Comparison of ENCODE assay signal across 15 cellular contexts in genomic region chr3:58175098-58175428, GRCh38. TPM values are rescaled to one million over a fixed set of nuclear protein-coding genes. Genes with fewer than 3 reads are reported as not detected.
DNase-seq lines count a peak whose midpoint lies in the region; FAIRE-seq and TF ChIP-seq lines count a peak whose summit lies in the region.
"Had no signal": no experiment of that assay in that cellular context is flagged by ENCODE, and none has a peak within 500 bp of the region (broad histone marks: within the 10 kb centered on the region; RNA-seq: fewer than 3 reads in every experiment).

No MANE protein-coding gene starts in this region.

- H3K4me3 Mint-ChIP-seq in Calu3 (ENCODE audit: low read depth, unreplicated experiment) = no peak overlapping the region
- H3K4me3 Mint-ChIP-seq in osteocyte (ENCODE audit: unreplicated experiment) = no peak overlapping the region
- H3K4me3 Mint-ChIP-seq: stimulated activated memory B cell treated with anti-CD40 and anti-IgM and Interleukin-4, amounts not matched to agents 10 μg/mL and 1 μg/mL and 100 μg/mL, for 72 hours had no signal

- CTCF ChIA-PET in Calu3 (lab: Charles Lee) = interaction anchor here (0.6 kb wide), 1 partner anchor 42 kb away, joined by 3 read pairs; no protein-coding TSS in a partner anchor
- CTCF ChIA-PET in RWPE1 (lab: Yijun Ruan, JAX) = no interaction called here

- no peaks in the 10 kb centered on the region for H4K20me1 ChIP-seq in fibroblast of lung (ENCODE audit: control insufficient read depth, extremely low read depth, insufficient read depth, low read length)

- H3K27ac Mint-ChIP-seq in Calu3 (ENCODE audit: unreplicated experiment) (peak overlapping the region; percentile 39), osteocyte (ENCODE audit: unreplicated experiment) (peak overlapping the region; percentile 31)
- H3K27ac Mint-ChIP-seq: stimulated activated memory B cell treated with anti-CD40 and anti-IgM and Interleukin-4, amounts not matched to agents 10 μg/mL and 1 μg/mL and 100 μg/mL, for 72 hours had no signal

- H3K36me3 Mint-ChIP-seq in Calu3 (ENCODE audit: insufficient read depth, unreplicated experiment) = peaks cover 41% of the 10 kb centered on the region
- H3K36me3 Mint-ChIP-seq in osteocyte (ENCODE audit: unreplicated experiment) = peaks cover 8% of the 10 kb centered on the region
- H3K36me3 Mint-ChIP-seq: stimulated activated memory B cell treated with anti-CD40 and anti-IgM and Interleukin-4, amounts not matched to agents 10 μg/mL and 1 μg/mL and 100 μg/mL, for 72 hours had no signal

- DNase-seq in Calu3 (no peak), RWPE1 (ENCODE audit: low spot score) (no peak), fibroblast of lung (ENCODE audit: low read depth in 2 of 2) (no peak), osteocyte (ENCODE audit: extremely low spot score, unreplicated experiment) (no peak), HTR-8/SVneo (ENCODE audit: insufficient read length, low spot score) (no peak), amniotic stem cell (lab: John Stamatoyannopoulos, UW) (no peak), erythroblast (lab: John Stamatoyannopoulos, UW) (no peak), RCC 7860 (ENCODE audit: low spot score) (no peak)
- DNase-seq: left ventricle myocardium superior; NCI-H146; NCI-H748 treated with DMSO at 0.1 percent for 48 hours; stimulated activated CD4-positive, alpha-beta T cell treated with anti-CD3 and anti-CD28 coated beads, Interleukin-4, amount 100 ng/mL, for 1 hour; WERI-Rb-1 had no signal

- peaks cover 51% of the 10 kb centered on the region for H3K4me1 Mint-ChIP-seq in Calu3 (ENCODE audit: low read depth, unreplicated experiment)
- peaks cover 25% of the 10 kb centered on the region for H3K4me1 Mint-ChIP-seq in osteocyte (ENCODE audit: unreplicated experiment)

- peak overlapping the region; percentile 30 for H3K4me2 ChIP-seq in fibroblast of lung (ENCODE audit: extremely low read depth, insufficient read depth, low read length)

- no peak for TF ChIP-seq POLR2A in erythroblast (IDR thresholded peaks at IDR 0.05; ENCODE audit: low read length)

- no peaks in the 10 kb centered on the region for H3K9me3 ChIP-seq in fibroblast of lung (ENCODE audit: control insufficient read depth, insufficient read depth, low read depth, low read length)

- no TSS peak for BruUV-seq in Calu3 (replicated peaks; lab: Mats Ljungman, UMichigan)

- no peaks in the 10 kb centered on the region for H3K79me2 ChIP-seq in fibroblast of lung (ENCODE audit: control insufficient read depth, insufficient read depth, low read length)

- H3K27ac ChIP-seq in RWPE1 (peak overlapping the region; percentile 76), fibroblast of lung (ENCODE audit: insufficient read depth, low read length) (no peak overlapping the region)
- H3K27ac ChIP-seq: WERI-Rb-1 had no signal

- H3K9ac ChIP-seq in fibroblast of lung (ENCODE audit: insufficient read depth, low read length) = no peak overlapping the region

- intact Hi-C loops in Calu3 (cut with micrococcal nuclease; ENCODE audit: unreplicated experiment) = loop anchor here (2.0 kb wide), 1 partner anchor 164 kb away; no protein-coding TSS in a partner anchor

- H2AFZ ChIP-seq in fibroblast of lung (ENCODE audit: low read length) = no peak overlapping the region

- FAIRE-seq in HTR-8/SVneo (lab: Jason Lieb, UNC) (no peak), RCC 7860 (lab: Jason Lieb, UNC) (no peak)

- peaks cover 11% of the 10 kb centered on the region for H3K4me1 ChIP-seq in fibroblast of lung (ENCODE audit: control insufficient read depth, extremely low read depth, insufficient read depth, low read length)

- TF ChIP-seq CTCF in Calu3 (IDR thresholded peaks at IDR 0.05; ENCODE audit: unreplicated experiment) = no peak
- TF ChIP-seq CTCF in RWPE1 (conservative IDR thresholded peaks at IDR 0.05; ENCODE audit: low read depth) = no peak
- no peak for TF ChIP-seq CTCF in fibroblast of lung (conservative IDR thresholded peaks at IDR 0.05 in 1 of 2, IDR thresholded peaks at IDR 0.05 in 1 of 2; ENCODE audit: low read depth in 1 of 2, low read length in 2 of 2)
- no peak for TF ChIP-seq CTCF in osteocyte (IDR thresholded peaks at IDR 0.05)

- peaks cover 3% of the 10 kb centered on the region for H3K36me3 ChIP-seq in fibroblast of lung (ENCODE audit: control insufficient read depth, insufficient read depth, low read length)
- H3K36me3 ChIP-seq: WERI-Rb-1 had no signal

- H3K4me3 ChIP-seq in fibroblast of lung (replicated peaks in 1 of 4; ENCODE audit: control extremely low read depth in 1 of 4, insufficient read depth in 1 of 4, low read depth in 3 of 4, low read length in 4 of 4) = no peak overlapping the region

- H3K27me3 ChIP-seq in fibroblast of lung (ENCODE audit: control insufficient read depth, insufficient read depth, low read length) = no peaks in the 10 kb centered on the region

- POLR2A ChIA-PET in RWPE1 (lab: Yijun Ruan, JAX; ENCODE audit: low non-redundant PET) = no interaction called here

- H3K27me3 Mint-ChIP-seq in Calu3 (ENCODE audit: unreplicated experiment) (no peaks in the 10 kb centered on the region), osteocyte (ENCODE audit: unreplicated experiment) (no peaks in the 10 kb centered on the region)
- H3K27me3 Mint-ChIP-seq: stimulated activated memory B cell treated with anti-CD40 and anti-IgM and Interleukin-4, amounts not matched to agents 10 μg/mL and 1 μg/mL and 100 μg/mL, for 72 hours had no signal

- no peaks in the 10 kb centered on the region for H3K9me3 Mint-ChIP-seq in Calu3 (ENCODE audit: low read depth, unreplicated experiment)
- no peaks in the 10 kb centered on the region for H3K9me3 Mint-ChIP-seq in osteocyte (ENCODE audit: unreplicated experiment)
- H3K9me3 Mint-ChIP-seq: stimulated activated memory B cell treated with anti-CD40 and anti-IgM and Interleukin-4, amounts not matched to agents 10 μg/mL and 1 μg/mL and 100 μg/mL, for 72 hours had no signal

RNA-seq across cellular contexts. Expression of gene DNASE1L3, which starts 35.7 kb away (rescaled TPM):
- total RNA-seq in Calu3 (2022) (not detected in 2 replicates), fibroblast of lung (not detected in 2 replicates), osteocyte (not detected in 2 replicates)
- not detected in 2 replicates for polyA plus RNA-seq in fibroblast of lung
- not detected in 2 replicates for polyA plus RNA-seq in fibroblast of lung (2012)
- not detected in 2 replicates for polyA minus RNA-seq in fibroblast of lung (ENCODE audit: low replicate concordance)
- total RNA-seq: HT-29 had no signal
